22 cellular contexts compared by ENCODE assay signal in the genomic region with DNA sequence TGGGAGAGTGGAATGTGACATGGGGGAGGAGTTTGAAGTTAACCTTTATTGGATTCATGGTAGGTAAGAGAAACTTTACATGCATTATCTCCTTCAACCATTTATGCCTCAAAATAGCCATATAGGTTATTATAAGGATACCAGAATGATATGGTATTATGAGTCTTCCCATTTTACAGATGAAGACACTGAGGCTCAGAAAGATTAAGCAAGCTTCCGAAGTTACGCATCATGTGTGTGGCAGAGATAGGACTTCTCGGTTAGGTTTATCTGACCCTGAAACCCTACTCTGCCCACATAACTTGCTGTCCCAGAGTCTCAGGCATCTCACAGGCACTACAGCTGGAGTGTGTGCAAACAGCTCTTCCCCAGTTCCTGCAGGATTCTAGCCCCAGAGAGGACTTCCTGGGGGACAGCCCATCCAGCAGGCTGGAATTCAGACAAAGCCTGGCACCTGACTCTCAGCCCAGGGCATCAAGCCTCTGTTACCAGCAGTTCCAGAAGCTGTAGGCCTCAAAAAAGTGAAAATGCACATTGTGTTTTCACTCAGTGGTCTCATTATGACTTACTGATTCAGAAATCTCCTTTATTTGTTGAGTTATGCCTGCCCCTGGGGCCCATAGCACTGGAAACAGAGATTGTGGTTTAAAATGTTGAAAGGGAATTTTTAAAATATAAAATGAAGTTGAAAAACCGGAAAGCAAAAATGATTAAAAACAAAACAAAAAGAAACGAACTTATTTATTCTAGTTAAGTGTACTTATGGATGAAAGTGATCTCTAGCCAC.
"Had no signal": no experiment of that assay in that cellular context is flagged by ENCODE, and none has a peak within 500 bp of the region (broad histone marks: within the 10 kb centered on the region; RNA-seq: fewer than 3 reads in every experiment).

No MANE protein-coding gene starts in this region.

- FAIRE-seq: RCC 7860 had no signal

- H3K27ac ChIP-seq: HL-60, KMS-11, SJSA1, SK-N-MC had no signal

- H3K9ac ChIP-seq: KMS-11 had no signal

- H3K4me1 ChIP-seq: SJSA1 had no signal

- H3K4me2 ChIP-seq: KMS-11 had no signal

- H3K9me3 ChIP-seq: SJSA1 had no signal

- H3K27me3 ChIP-seq: SJSA1 had no signal

- H3K36me3 ChIP-seq: SJSA1 had no signal

- H3K4me3 ChIP-seq: SJSA1, SK-N-MC had no signal

- DNase-seq: IMR-90, Kasumi-1, MM.1S, NCI-H1048, NCI-H1105, NCI-H1417, NCI-H1436 treated with DMSO at 0.1 percent for 48 hours, NCI-H1694, NCI-H187 treated with DMSO at 0.1 percent for 48 hours, NCI-H2029 treated with DMSO at 0.1 percent for 48 hours, NCI-H2171 treated with DMSO at 0.1 percent for 48 hours, NCI-H345, NCI-H526 treated with DMSO at 0.1 percent for 48 hours, NCI-H748 treated with DMSO at 0.1 percent for 48 hours, Right ventricle myocardium superior, RPMI8226, SIG-M5 had no signal
